11 cellular contexts compared by ENCODE assay signal in genomic region chr1:976791-977190, GRCh38. TPM values are rescaled to one million over a fixed set of nuclear protein-coding genes. Genes with fewer than 3 reads are reported as not detected.
DNase-seq lines count a peak whose midpoint lies in the region; ATAC-seq and TF ChIP-seq lines count a peak whose summit lies in the region.
"Not testable (repeated sequence)": the region's sequence is repeated elsewhere in the genome, so short reads cannot be mapped to it uniquely, and the experiment has no call there.
"Had no signal": no experiment of that assay in that cellular context is flagged by ENCODE, and none has a peak within 500 bp of the region (broad histone marks: within the 10 kb centered on the region; RNA-seq: fewer than 3 reads in every experiment).

No MANE protein-coding gene starts in this region.

- not testable (repeated sequence) for H3K9me3 Mint-ChIP-seq in nephron progenitor cell

- H3K36me3 Mint-ChIP-seq in nephron progenitor cell (ENCODE audit: low read depth) = not testable (repeated sequence)

- H3K36me3 ChIP-seq in BE2C, MG63, sigmoid colon: not testable (repeated sequence)
- peaks cover 17% of the 10 kb centered on the region for H3K36me3 ChIP-seq in left ventricle myocardium inferior

- H3K27me3 ChIP-seq in BE2C (peaks cover 25% of the 10 kb centered on the region), left ventricle myocardium inferior (ENCODE audit: low read depth) (peaks cover 53% of the 10 kb centered on the region), sigmoid colon (peaks cover 18 to 47% (median 40%) of the 10 kb centered on the region in 3 donors)
- H3K27me3 ChIP-seq in MG63 = not testable (repeated sequence)

- H3K9me3 ChIP-seq in BE2C; MG63; left ventricle myocardium inferior (replicated peaks); sigmoid colon: not testable (repeated sequence)

- TF ChIP-seq EP300 in sigmoid colon (IDR thresholded peaks at IDR 0.05) = not testable (repeated sequence)

- not testable (repeated sequence) for H3K27ac Mint-ChIP-seq in nephron progenitor cell

- H3K4me3 Mint-ChIP-seq in nephron progenitor cell = not testable (repeated sequence)

- peaks cover 50% of the 10 kb centered on the region for H3K27me3 Mint-ChIP-seq in nephron progenitor cell (ENCODE audit: low read depth, poor library complexity)

- ATAC-seq in Right ventricle myocardium superior (ENCODE audit: poor library complexity) = not testable (repeated sequence)

- H3K4me3 ChIP-seq in BE2C (ENCODE audit: low read depth, low read length); MG63; left ventricle myocardium inferior; sigmoid colon: not testable (repeated sequence)

- intact Hi-C loops in Right ventricle myocardium superior (cut with DNase I); left ventricle myocardium inferior (cut with micrococcal nuclease): not testable (repeated sequence)
- intact Hi-C loops in sigmoid colon (cut with DNase I) = loop anchor here (5.0 kb wide), 1 partner anchor 74 kb away; no protein-coding TSS in a partner anchor

- peaks cover 12% of the 10 kb centered on the region for H3K4me1 Mint-ChIP-seq in nephron progenitor cell

- not testable (repeated sequence) for TF ChIP-seq POLR2A in sigmoid colon (IDR thresholded peaks at IDR 0.05)

- not testable (repeated sequence) for H3K4me1 ChIP-seq in BE2C, sigmoid colon
- peaks cover 34% of the 10 kb centered on the region for H3K4me1 ChIP-seq in left ventricle myocardium inferior

- not testable (repeated sequence) for H3K27ac ChIP-seq in left ventricle myocardium inferior (replicated peaks); sigmoid colon

- DNase-seq in BE2C (peak; percentile 39), MG63 (peak; percentile 42), Right ventricle myocardium superior (peak; percentile 65), left ventricle myocardium inferior (peak; percentile 74), nephron progenitor cell (peak; percentile 41), sigmoid colon (peak; percentile 88)

- not testable (repeated sequence) for TF ChIP-seq CTCF in BE2C (IDR thresholded peaks at IDR 0.05; ENCODE audit: low read depth, low read length); left ventricle myocardium inferior (IDR thresholded peaks at IDR 0.05; ENCODE audit: borderline replicate concordance); nephron progenitor cell (IDR thresholded peaks at IDR 0.05); sigmoid colon (IDR thresholded peaks at IDR 0.05)

- 43 to 64% methylated on average over 16 of the region's 39 CpGs for whole genome bisulfite sequencing in sigmoid colon, 2 donors

RNA-seq across cellular contexts. Expression of gene PERM1, which starts 5.1 kb away (rescaled TPM):
- polyA plus RNA-seq in BE2C (2012; ENCODE audit: insufficient read depth, insufficient read length, low read depth) = not detected
- total RNA-seq in MG63 (2014; rRNA removed; shearing (Covaris generic); ENCODE audit: low replicate concordance) = 0.13 TPM in 1 of 2 replicates, not detected in the other
- total RNA-seq in Right ventricle myocardium superior (170 TPM), left ventricle myocardium inferior (160 TPM), sigmoid colon (under 1 TPM in 1 of 4 donors, not detected in 3; under 0.01 TPM)
- polyA plus RNA-seq in sigmoid colon = under 1 TPM in 2 of 3 donors, not detected in 1; 0.16 to 0.69 TPM
- total RNA-seq: A673; CD4-positive, CD25-positive, alpha-beta regulatory T cell; Daoy; GM23338; H9 had no signal
- polyA plus RNA-seq: CD4-positive, CD25-positive, alpha-beta regulatory T cell had no signal

RNA-seq across cellular contexts. Expression of gene PLEKHN1, which starts 10.5 kb away (rescaled TPM):
- not detected for polyA plus RNA-seq in BE2C (2012; ENCODE audit: insufficient read depth, insufficient read length, low read depth)
- total RNA-seq in MG63 (2014; rRNA removed; shearing (Covaris generic); ENCODE audit: low replicate concordance) = 0.56 TPM in 1 of 2 replicates, not detected in the other
- not detected for total RNA-seq in Right ventricle myocardium superior
- total RNA-seq in left ventricle myocardium inferior = not detected
- total RNA-seq in sigmoid colon = not detected
- 1 to 10 TPM in 1 of 3 donors, under 1 TPM in 1, not detected in 1; 0.46 to 1.5 TPM for polyA plus RNA-seq in sigmoid colon
- total RNA-seq: A673 had no signal

RNA-seq across cellular contexts. Expression of gene KLHL17, which starts 16.4 kb away (rescaled TPM):
- polyA plus RNA-seq in BE2C (2012; ENCODE audit: insufficient read depth, insufficient read length, low read depth) = 127 TPM
- 6.7 and 14.7 TPM in 2 replicates for total RNA-seq in MG63 (2014; rRNA removed; shearing (Covaris generic); ENCODE audit: low replicate concordance)
- total RNA-seq in Right ventricle myocardium superior = 5.6 TPM
- total RNA-seq in left ventricle myocardium inferior = 6.4 TPM
- 10 to 100 TPM in 1 of 4 donors, 1 to 10 TPM in 3; 4.5 to 10.5 (median 5.1) TPM for total RNA-seq in sigmoid colon
- polyA plus RNA-seq in sigmoid colon = 10 to 100 TPM in 1 of 3 donors, 1 to 10 TPM in 1, under 1 TPM in 1; 0.69 to 10.8 (median 1.2) TPM

RNA-seq across cellular contexts. Expression of gene NOC2L, which starts 17.7 kb away (rescaled TPM):
- polyA plus RNA-seq in BE2C (2012; ENCODE audit: insufficient read depth, insufficient read length, low read depth) = 253 TPM
- 176 and 277 TPM in 2 replicates for total RNA-seq in MG63 (2014; rRNA removed; shearing (Covaris generic); ENCODE audit: low replicate concordance)
- 42.8 TPM for total RNA-seq in Right ventricle myocardium superior
- 40.8 TPM for total RNA-seq in left ventricle myocardium inferior
- 10 to 100 TPM; 26.0 to 32.6 (median 27.8) TPM for total RNA-seq in sigmoid colon
- 10 to 100 TPM; 25.4 to 81.6 (median 25.8) TPM for polyA plus RNA-seq in sigmoid colon

RNA-seq across cellular contexts. Expression of gene HES4, which starts 23.1 kb away (rescaled TPM):
- polyA plus RNA-seq in BE2C (2012; ENCODE audit: insufficient read depth, insufficient read length, low read depth) = 0.99 TPM
- total RNA-seq in MG63 (2014; rRNA removed; shearing (Covaris generic); ENCODE audit: low replicate concordance) = 17.6 and 25.5 TPM in 2 replicates
- total RNA-seq in Right ventricle myocardium superior (27.4 TPM), left ventricle myocardium inferior (34.0 TPM), sigmoid colon (10 to 100 TPM; 25.0 to 65.1 (median 27.9) TPM)
- 10 to 100 TPM in 1 of 3 donors, 1 to 10 TPM in 2; 1.2 to 15.7 (median 4.6) TPM for polyA plus RNA-seq in sigmoid colon

Comparison
In these comparisons a context has a peak if more than half of its experiments do, and no peak if none do; other contexts are left out.
1. RNA of gene PERM1, which starts 5.1 kb away (total RNA-seq): 170 TPM in Right ventricle myocardium superior (single experiment) and 160 TPM in left ventricle myocardium inferior (single experiment); under 0.01 TPM in sigmoid colon and 0.13 TPM in MG63; every median in the first group is over 100 times any median in the second.
2. Peak in every context shown above with its lines, with median percentiles within 50 percentile points of each other: DNase-seq.